ENCODE assay signal across 10 cellular contexts in the genomic region with DNA sequence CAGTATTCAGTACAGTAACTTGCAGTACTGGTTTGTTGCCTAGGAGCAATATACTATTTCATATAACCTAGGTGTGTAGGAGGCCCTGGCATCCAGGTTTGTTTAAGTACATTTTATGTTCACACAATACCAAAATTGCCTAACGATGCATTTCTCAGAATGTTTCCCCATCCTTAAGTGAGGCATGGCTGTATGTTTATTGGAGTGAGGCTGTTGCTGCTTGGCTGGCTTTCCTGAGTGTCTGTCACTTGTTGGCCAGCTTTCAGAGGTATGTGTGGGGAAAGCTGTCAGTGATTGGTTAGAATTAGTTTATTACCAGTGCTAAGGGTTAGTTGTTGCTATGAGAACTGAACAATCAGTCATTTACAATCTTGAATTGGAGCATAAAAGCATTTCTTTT.
"Had no signal": no experiment of that assay in that cellular context is flagged by ENCODE, and none has a peak within 500 bp of the region (broad histone marks: within the 10 kb centered on the region; RNA-seq: fewer than 3 reads in every experiment).

No MANE protein-coding gene starts in this region.

- H3K27me3 ChIP-seq: adrenal gland, uterus had no signal

- DNase-seq: activated CD4-positive, alpha-beta T cell treated with anti-CD3 and anti-CD28 coated beads, Interleukin-2, amount 50 U/mL, for 1 hour; activated naive CD4-positive, alpha-beta T cell treated with anti-CD3 and anti-CD28 coated beads, Interleukin-2, amount 50 U/mL, for 16 hours; adrenal gland; erythroblast; foreskin fibroblast; glutamatergic neuron; stimulated activated CD4-positive, alpha-beta T cell treated with anti-CD3 and anti-CD28 coated beads, Interleukin-4, amount 100 ng/mL, for 1 hour; uterus had no signal

- H3K36me3 ChIP-seq: adrenal gland, thoracic aorta, uterus had no signal

- H3K4me3 ChIP-seq: adrenal gland, thoracic aorta, uterus had no signal

- H3K9me3 ChIP-seq: adrenal gland, thoracic aorta, uterus had no signal

- ATAC-seq: left lobe of liver had no signal

- H3K4me1 ChIP-seq: adrenal gland, uterus had no signal
